In genomic region chr4:87865288-87865687, GRCh38 we compare ENCODE assay signal across 1 cellular context.
TF ChIP-seq lines count a peak whose summit lies in the region.

No MANE protein-coding gene starts in this region.

TF ChIP-seq in HepG2, 621 proteins besides CTCF, POLR2A, EP300 and RAD21 (continued from another document and continues in another):
- TF ChIP-seq ZBTB49 (CRISPR knock-in tag; IDR thresholded peaks at IDR 0.05; ENCODE audit: borderline replicate concordance) (no peak), ZNF691 (CRISPR knock-in tag; IDR thresholded peaks at IDR 0.05; ENCODE audit: borderline replicate concordance, low read depth) (no peak), ZMYM4 (CRISPR knock-in tag; IDR thresholded peaks at IDR 0.05) (peak; percentile 36; the same call in 1 of the 2 replicates), EHMT2 (IDR thresholded peaks at IDR 0.05; ENCODE audit: borderline replicate concordance, low read depth, low read length) (no peak), ARID4A (CRISPR knock-in tag; IDR thresholded peaks at IDR 0.05; ENCODE audit: borderline replicate concordance) (no peak), ZNF737 (CRISPR knock-in tag; IDR thresholded peaks at IDR 0.05; ENCODE audit: borderline replicate concordance) (no peak), PHF8 (CRISPR knock-in tag; IDR thresholded peaks at IDR 0.05) (no peak), HMGXB4 (CRISPR knock-in tag; IDR thresholded peaks at IDR 0.05; ENCODE audit: borderline replicate concordance in 1 of 2, low read depth in 1 of 2) (no peak), SP2 (CRISPR knock-in tag; IDR thresholded peaks at IDR 0.05) (no peak), TEAD3 (CRISPR knock-in tag; optimal IDR thresholded peaks at IDR 0.05; ENCODE audit: borderline replicate concordance) (no peak), ZNF180 (CRISPR knock-in tag; IDR thresholded peaks at IDR 0.05; ENCODE audit: borderline replicate concordance, low read depth) (no peak), CBX1 (IDR thresholded peaks at IDR 0.05; ENCODE audit: low read depth) (no peak), ZFP91 (CRISPR knock-in tag; IDR thresholded peaks at IDR 0.05; ENCODE audit: borderline replicate concordance) (no peak), SKI (IDR thresholded peaks at IDR 0.05; ENCODE audit: partially characterized antibody) (peak; percentile 74), EEA1 (CRISPR knock-in tag; IDR thresholded peaks at IDR 0.05; ENCODE audit: borderline replicate concordance) (no peak), IKZF4 (CRISPR knock-in tag; IDR thresholded peaks at IDR 0.05; ENCODE audit: borderline replicate concordance, low read depth, not compliant biosample characterization) (no peak), ZBTB38 (CRISPR knock-in tag; IDR thresholded peaks at IDR 0.05) (no peak), DZIP1 (CRISPR knock-in tag; IDR thresholded peaks at IDR 0.05) (no peak), CHD4 (IDR thresholded peaks at IDR 0.05; ENCODE audit: borderline replicate concordance, low read length) (no peak), THRA (CRISPR knock-in tag; IDR thresholded peaks at IDR 0.05; ENCODE audit: borderline replicate concordance) (peak; percentile 53; the same call in 1 of the 2 replicates), ATF5 (CRISPR knock-in tag; IDR thresholded peaks at IDR 0.05; ENCODE audit: low read depth) (no peak), ZNF335 (CRISPR knock-in tag; IDR thresholded peaks at IDR 0.05) (no peak), ZNF383 (CRISPR knock-in tag; IDR thresholded peaks at IDR 0.05; ENCODE audit: borderline replicate concordance) (no peak), ZNF441 (CRISPR knock-in tag; IDR thresholded peaks at IDR 0.05; ENCODE audit: borderline replicate concordance) (no peak), ZNF781 (CRISPR knock-in tag; IDR thresholded peaks at IDR 0.05; ENCODE audit: borderline replicate concordance, not compliant biosample characterization) (no peak), NFE2 (CRISPR knock-in tag; IDR thresholded peaks at IDR 0.05) (no peak), RERE (CRISPR knock-in tag; IDR thresholded peaks at IDR 0.05; ENCODE audit: low read depth) (no peak)
